Comparison of ENCODE assay signal across 8 cellular contexts in genomic region chr10:62594093-62594520, GRCh38.
DNase-seq lines count a peak whose midpoint lies in the region; ATAC-seq and TF ChIP-seq lines count a peak whose summit lies in the region.

No MANE protein-coding gene starts in this region.

- POLR2A ChIA-PET in activated CD8-positive, alpha-beta T cell treated with anti-CD3 and anti-CD28 coated beads, Interleukin-2, amount 10 ng/mL, durations not matched to agents 7 days and 5 days (lab: Charles Lee), result no interaction called here

- no peaks in the 10 kb centered on the region for H3K36me3 Mint-ChIP-seq in activated CD8-positive, alpha-beta T cell treated with anti-CD3 and anti-CD28 coated beads, Interleukin-2, amount 10 ng/mL, durations not matched to agents 7 days and 5 days (ENCODE audit: low read depth)
- no peaks in the 10 kb centered on the region for H3K36me3 Mint-ChIP-seq in endodermal cell (ENCODE audit: low read depth)

- CTCF ChIA-PET in activated CD8-positive, alpha-beta T cell treated with anti-CD3 and anti-CD28 coated beads, Interleukin-2, amount 10 ng/mL, durations not matched to agents 7 days and 5 days (lab: Charles Lee), result interaction anchor here (0.6 to 4.9 kb wide), 18 partner anchors 16 to 572 kb away, joined by 3 to 37 read pairs (median 4); partner anchors contain the start of genes EGR2 and NRBF2

- no peak overlapping the region for H3K27ac Mint-ChIP-seq in activated CD8-positive, alpha-beta T cell treated with anti-CD3 and anti-CD28 coated beads, Interleukin-2, amount 10 ng/mL, durations not matched to agents 7 days and 5 days
- H3K27ac Mint-ChIP-seq in endodermal cell, result no peak overlapping the region
- peak overlapping the region in 1 of 2 donors; percentile 8 for H3K27ac Mint-ChIP-seq in stimulated activated naive CD8-positive, alpha-beta T cell treated with anti-CD3 and anti-CD28 coated beads, Interleukin-15, amount 100 ng/mL, for 72 hours

- ATAC-seq in activated CD8-positive, alpha-beta T cell treated with anti-CD3 and anti-CD28 coated beads, Interleukin-2, amount 10 ng/mL, durations not matched to agents 7 days and 5 days, result peak; percentile 77
- peak; percentile 81 for ATAC-seq in stimulated activated naive CD8-positive, alpha-beta T cell treated with anti-CD3 and anti-CD28 coated beads, Interleukin-15, amount 100 ng/mL, for 72 hours

- WGBS in endodermal cell (ENCODE audit: insufficient coverage in 1 of 2, insufficient read length in 1 of 2), 2 experiments, result 17 to 58% methylated on average over 1 to 3 of the region's 3 CpGs

- DNase-seq in NCI-H2171 treated with DMSO at 0.1 percent for 48 hours (lab: John Stamatoyannopoulos, UW) (peak; percentile 3), NCI-H2171 (lab: John Stamatoyannopoulos, UW) (no peak), HFF-Myc (ENCODE audit: extremely low read depth, low read depth) (no peak), NCI-H226 (peak; percentile 36), endodermal cell (peak; percentile 90), middle frontal gyrus (ENCODE audit: extremely low spot score, low spot score) (peak; percentile 35)
- DNase-seq in activated CD8-positive, alpha-beta T cell treated with anti-CD3 and anti-CD28 coated beads, Interleukin-2, amount 10 ng/mL, durations not matched to agents 7 days and 5 days, result peak; percentile 60
- DNase-seq in stimulated activated naive CD8-positive, alpha-beta T cell treated with anti-CD3 and anti-CD28 coated beads, Interleukin-15, amount 100 ng/mL, for 72 hours, result peak; percentile 40 to 50

- no peak overlapping the region for H3K4me3 ChIP-seq in HFF-Myc (replicated peaks; ENCODE audit: low read depth, low read length)
- H3K4me3 ChIP-seq in endodermal cell (ENCODE audit: low read length), result no peak overlapping the region

- H3K4me1 Mint-ChIP-seq in activated CD8-positive, alpha-beta T cell treated with anti-CD3 and anti-CD28 coated beads, Interleukin-2, amount 10 ng/mL, durations not matched to agents 7 days and 5 days (ENCODE audit: low read depth), result peaks cover 3% of the 10 kb centered on the region
- no peaks in the 10 kb centered on the region for H3K4me1 Mint-ChIP-seq in endodermal cell
- H3K4me1 Mint-ChIP-seq in stimulated activated naive CD8-positive, alpha-beta T cell treated with anti-CD3 and anti-CD28 coated beads, Interleukin-15, amount 100 ng/mL, for 72 hours, result peaks cover 18% of the 10 kb centered on the region

- peak; percentile 92 for TF ChIP-seq CTCF in HFF-Myc (IDR thresholded peaks at IDR 0.05; ENCODE audit: low read depth, low read length, missing control alignments)
- peak; percentile 94 for TF ChIP-seq CTCF in endodermal cell (conservative IDR thresholded peaks at IDR 0.05)

- H3K9me3 ChIP-seq in endodermal cell (ENCODE audit: control insufficient read depth, low read length), result no peaks in the 10 kb centered on the region

- H3K27me3 ChIP-seq in endodermal cell (ENCODE audit: control insufficient read depth, insufficient read depth, low read length, poor library complexity, severe bottlenecking), result no peaks in the 10 kb centered on the region

- H3K27me3 Mint-ChIP-seq in activated CD8-positive, alpha-beta T cell treated with anti-CD3 and anti-CD28 coated beads, Interleukin-2, amount 10 ng/mL, durations not matched to agents 7 days and 5 days (ENCODE audit: low read depth), result peaks cover 6% of the 10 kb centered on the region
- no peaks in the 10 kb centered on the region for H3K27me3 Mint-ChIP-seq in endodermal cell (ENCODE audit: insufficient read depth)
- H3K27me3 Mint-ChIP-seq in stimulated activated naive CD8-positive, alpha-beta T cell treated with anti-CD3 and anti-CD28 coated beads, Interleukin-15, amount 100 ng/mL, for 72 hours, result no peaks in the 10 kb centered on the region

- no peak overlapping the region for H3K4me3 Mint-ChIP-seq in activated CD8-positive, alpha-beta T cell treated with anti-CD3 and anti-CD28 coated beads, Interleukin-2, amount 10 ng/mL, durations not matched to agents 7 days and 5 days
- H3K4me3 Mint-ChIP-seq in endodermal cell, result no peak overlapping the region
- no peak overlapping the region for H3K4me3 Mint-ChIP-seq in stimulated activated naive CD8-positive, alpha-beta T cell treated with anti-CD3 and anti-CD28 coated beads, Interleukin-15, amount 100 ng/mL, for 72 hours

- H3K36me3 ChIP-seq in endodermal cell (ENCODE audit: control insufficient read depth, insufficient read depth, low read length), result no peaks in the 10 kb centered on the region

- H3K4me1 ChIP-seq in endodermal cell (ENCODE audit: control insufficient read depth, insufficient read depth, low read length), result no peaks in the 10 kb centered on the region

- no peaks in the 10 kb centered on the region for H3K9me3 Mint-ChIP-seq in activated CD8-positive, alpha-beta T cell treated with anti-CD3 and anti-CD28 coated beads, Interleukin-2, amount 10 ng/mL, durations not matched to agents 7 days and 5 days (ENCODE audit: insufficient read depth)
- no peaks in the 10 kb centered on the region for H3K9me3 Mint-ChIP-seq in endodermal cell
- H3K9me3 Mint-ChIP-seq in stimulated activated naive CD8-positive, alpha-beta T cell treated with anti-CD3 and anti-CD28 coated beads, Interleukin-15, amount 100 ng/mL, for 72 hours, result peaks cover 0 to 7% of the 10 kb centered on the region in 2 donors

- H3K9ac ChIP-seq in endodermal cell (ENCODE audit: extremely low read depth, low read length, poor library complexity, severe bottlenecking), result no peak overlapping the region

- H3K27ac ChIP-seq in endodermal cell (ENCODE audit: low read depth, low read length), result no peak overlapping the region

Comparison
In these comparisons a context has a peak if more than half of its experiments do, and no peak if none do; other contexts are left out.
1. DNase-seq: peak in NCI-H2171 treated with DMSO at 0.1 percent for 48 hours (single experiment), NCI-H226 (single experiment), activated CD8-positive, alpha-beta T cell treated with anti-CD3 and anti-CD28 coated beads, Interleukin-2, amount 10 ng/mL, durations not matched to agents 7 days and 5 days (single experiment), endodermal cell (single experiment), middle frontal gyrus (single experiment) and stimulated activated naive CD8-positive, alpha-beta T cell treated with anti-CD3 and anti-CD28 coated beads, Interleukin-15, amount 100 ng/mL, for 72 hours (2 of 2); none in NCI-H2171 (single experiment) and HFF-Myc (single experiment).